Comparison of ENCODE assay signal across 7 cellular contexts in genomic region chr14:23301288-23301968, GRCh38. TPM values are rescaled to one million over a fixed set of nuclear protein-coding genes. Genes with fewer than 3 reads are reported as not detected.
DNase-seq lines count a peak whose midpoint lies in the region; ATAC-seq lines count a peak whose summit lies in the region.

No MANE protein-coding gene starts in this region.

- DNase-seq in NCI-H1694 (lab: John Stamatoyannopoulos, UW) (peak; percentile 97), T-helper 17 cell (peak; percentile 96 to 98 (median 97)), anterior cingulate cortex (lab: John Stamatoyannopoulos, UW) (peak; percentile 90 to 100 (median 98)), hepatic stellate cell (ENCODE audit: low spot score) (peak; percentile 99), renal cortical epithelial cell (ENCODE audit: low read depth) (peak; percentile 91)

- H3K36me3 Mint-ChIP-seq in T-helper 17 cell (ENCODE audit: low read depth) = no peaks in the 10 kb centered on the region

- peaks cover 15% of the 10 kb centered on the region for H3K27me3 Mint-ChIP-seq in T-helper 17 cell

- H3K4me1 Mint-ChIP-seq in T-helper 17 cell = peaks cover 23% of the 10 kb centered on the region

- H3K27ac Mint-ChIP-seq in T-helper 17 cell = peak overlapping the region; percentile 96

- no peaks in the 10 kb centered on the region for H3K9me3 ChIP-seq in T-helper 17 cell (ENCODE audit: control insufficient read depth, low read length, poor library complexity, severe bottlenecking)

- H3K4me3 Mint-ChIP-seq in T-helper 17 cell = peak overlapping the region; percentile 99

- ATAC-seq in GM18499 (IDR thresholded peaks at IDR 0.05; ENCODE audit: insufficient read depth, unreplicated experiment) = peak; percentile 47
- ATAC-seq in HG02938 (IDR thresholded peaks at IDR 0.05; ENCODE audit: unreplicated experiment) = peak; percentile 79
- ATAC-seq in T-helper 17 cell = peak; percentile 77

RNA-seq across cellular contexts. Expression of gene PPP1R3E, which starts 1.2 kb away (rescaled TPM):
- total RNA-seq in T-helper 17 cell (10 to 100 TPM; 30.6 to 33.8 TPM), renal cortical epithelial cell (1.9 TPM in 2 replicates)

RNA-seq across cellular contexts. Expression of gene BCL2L2, which starts 5.2 kb away (rescaled TPM):
- total RNA-seq in T-helper 17 cell (1 to 10 TPM; 3.5 to 5.0 TPM), renal cortical epithelial cell (10.2 and 14.7 TPM in 2 replicates)

RNA-seq across cellular contexts. Expression of gene HOMEZ, which starts 15.5 kb away (rescaled TPM):
- 1 to 10 TPM; 4.6 to 5.7 TPM for total RNA-seq in T-helper 17 cell
- 7.8 and 15.0 TPM in 2 replicates for total RNA-seq in renal cortical epithelial cell

RNA-seq across cellular contexts. Expression of gene PABPN1, which starts 19.8 kb away (rescaled TPM):
- total RNA-seq in T-helper 17 cell = 100 to 1,000 TPM; 168 to 182 TPM
- total RNA-seq in renal cortical epithelial cell = 60.8 and 80.0 TPM in 2 replicates

RNA-seq across cellular contexts. Expression of gene SLC22A17, which starts 51.3 kb away (rescaled TPM):
- total RNA-seq in T-helper 17 cell = 10 to 100 TPM in 1 of 2 donors, 1 to 10 TPM in 1; 3.7 to 10.5 TPM
- 1.2 and 33.0 TPM in 2 replicates for total RNA-seq in renal cortical epithelial cell

Comparison
In these comparisons a context has a peak if more than half of its experiments do, and no peak if none do; other contexts are left out.
1. Peak in every context shown above with its lines: DNase-seq and ATAC-seq.
2. RNA of gene PPP1R3E, which starts 1.2 kb away (total RNA-seq): 30.6 to 33.8 TPM in T-helper 17 cell; 1.9 TPM in renal cortical epithelial cell; every median in the first group is over 10 times any median in the second.